ENCODE assay signal across 25 cellular contexts in genomic region chr12:82857276-82857675, GRCh38.
DNase-seq lines count a peak whose midpoint lies in the region; ATAC-seq and TF ChIP-seq lines count a peak whose summit lies in the region.
"Had no signal": no experiment of that assay in that cellular context is flagged by ENCODE, and none has a peak within 500 bp of the region (broad histone marks: within the 10 kb centered on the region; RNA-seq: fewer than 3 reads in every experiment).

No MANE protein-coding gene starts in this region.

- no peak overlapping the region for H3K18ac ChIP-seq in mesenchymal stem cell (ENCODE audit: low read depth in 1 of 2, low read length in 2 of 2)

- H3K27me3 Mint-ChIP-seq in activated CD4-positive, alpha-beta T cell treated with anti-CD3 and anti-CD28 coated beads, Interleukin-2, amount 10 ng/mL, durations not matched to agents 24 days and 14 days = no peaks in the 10 kb centered on the region
- no peaks in the 10 kb centered on the region for H3K27me3 Mint-ChIP-seq in activated T-helper 17 cell treated with anti-CD3 and anti-CD28 coated beads, Interleukin-2, amount 50 U/mL, for 72 hours
- H3K27me3 Mint-ChIP-seq: natural killer cell treated with Interleukin-12 subunit alpha and Interleukin-12 subunit beta and Interleukin-15 and Interleukin-18, amount 100 ng/mL, for 72 hours had no signal

- CTCF ChIA-PET in PC-3 (lab: Charles Lee) = no interaction called here

- no peak overlapping the region for H2BK5ac ChIP-seq in mesenchymal stem cell (ENCODE audit: low read depth, low read length, poor library complexity, severe bottlenecking)

- intact Hi-C loops in PC-3 (cut with micrococcal nuclease) = no loop called here
- intact Hi-C loops in activated CD4-positive, alpha-beta T cell treated with anti-CD3 and anti-CD28 coated beads, Interleukin-2, amount 10 ng/mL, durations not matched to agents 24 days and 14 days (cut with micrococcal nuclease) = no loop called here

- H3K14ac ChIP-seq in mesenchymal stem cell (ENCODE audit: low read length in 2 of 2) = no peak overlapping the region

- no peak overlapping the region for H3K27ac Mint-ChIP-seq in activated CD4-positive, alpha-beta T cell treated with anti-CD3 and anti-CD28 coated beads, Interleukin-2, amount 10 ng/mL, durations not matched to agents 24 days and 14 days
- no peak overlapping the region for H3K27ac Mint-ChIP-seq in activated T-helper 17 cell treated with anti-CD3 and anti-CD28 coated beads, Interleukin-2, amount 50 U/mL, for 72 hours
- H3K27ac Mint-ChIP-seq: HFFc6; natural killer cell treated with Interleukin-12 subunit alpha and Interleukin-12 subunit beta and Interleukin-15 and Interleukin-18, amount 100 ng/mL, for 72 hours had no signal

- WGBS in mesenchymal stem cell = 71% methylated on average over 2 of the region's 7 CpGs

- H3K4me1 ChIP-seq in PC-3 (ENCODE audit: insufficient read depth, low read length) (peaks cover 19% of the 10 kb centered on the region), mesenchymal stem cell (ENCODE audit: control insufficient read depth, insufficient read depth, low read depth, low read length) (peaks cover 6% of the 10 kb centered on the region)
- H3K4me1 ChIP-seq: SJSA1 had no signal

- no peaks in the 10 kb centered on the region for H3F3A ChIP-seq in PC-3 (ENCODE audit: low read length, unreplicated experiment)

- no peaks in the 10 kb centered on the region for H3K9me2 ChIP-seq in PC-3 (replicated peaks; ENCODE audit: low read length)

- H3K36me3 Mint-ChIP-seq in activated CD4-positive, alpha-beta T cell treated with anti-CD3 and anti-CD28 coated beads, Interleukin-2, amount 10 ng/mL, durations not matched to agents 24 days and 14 days (ENCODE audit: low read depth) = peaks cover 2% of the 10 kb centered on the region
- H3K36me3 Mint-ChIP-seq in activated T-helper 17 cell treated with anti-CD3 and anti-CD28 coated beads, Interleukin-2, amount 50 U/mL, for 72 hours (ENCODE audit: low read depth) = peaks cover 19% of the 10 kb centered on the region
- H3K36me3 Mint-ChIP-seq: natural killer cell treated with Interleukin-12 subunit alpha and Interleukin-12 subunit beta and Interleukin-15 and Interleukin-18, amount 100 ng/mL, for 72 hours had no signal

- no peaks in the 10 kb centered on the region for H3K9me3 Mint-ChIP-seq in activated CD4-positive, alpha-beta T cell treated with anti-CD3 and anti-CD28 coated beads, Interleukin-2, amount 10 ng/mL, durations not matched to agents 24 days and 14 days
- no peaks in the 10 kb centered on the region for H3K9me3 Mint-ChIP-seq in activated T-helper 17 cell treated with anti-CD3 and anti-CD28 coated beads, Interleukin-2, amount 50 U/mL, for 72 hours

- H3K4me2 ChIP-seq in PC-3 (ENCODE audit: low read length) (peak overlapping the region; percentile 36; the same call in 1 of the 2 replicates), mesenchymal stem cell (ENCODE audit: low read length, poor library complexity, severe bottlenecking) (no peak overlapping the region)

- H3K23ac ChIP-seq in mesenchymal stem cell (ENCODE audit: low read length in 2 of 2) = no peak overlapping the region

- H3K79me2 ChIP-seq in PC-3 (ENCODE audit: low read length) = no peaks in the 10 kb centered on the region

- POLR2A ChIA-PET in PC-3 (lab: Charles Lee; ENCODE audit: unreplicated experiment) = no interaction called here

- H3K27ac ChIP-seq in PC-3 (ENCODE audit: low read length) = no peak overlapping the region
- H3K27ac ChIP-seq in mesenchymal stem cell (ENCODE audit: low read length, poor library complexity, severe bottlenecking) = no peak overlapping the region
- H3K27ac ChIP-seq in temporal lobe (ENCODE audit: low read depth, low read length) = peak overlapping the region; percentile 38
- H3K27ac ChIP-seq: right lobe of liver, SJSA1 had no signal

- H3K36me3 ChIP-seq in PC-3 (ENCODE audit: low read depth, low read length) (no peaks in the 10 kb centered on the region), mesenchymal stem cell (ENCODE audit: control insufficient read depth in 1 of 2, insufficient read depth in 2 of 2, low read depth in 1 of 2, low read length in 2 of 2) (peaks cover 0 to 5% of the 10 kb centered on the region in 2 experiments)
- H3K36me3 ChIP-seq: right lobe of liver, SJSA1 had no signal

- H2BK120ac ChIP-seq in mesenchymal stem cell (ENCODE audit: low read depth, low read length) = no peak overlapping the region

- H4K20me1 ChIP-seq in PC-3 (ENCODE audit: low read length) = no peaks in the 10 kb centered on the region

- H3K9ac ChIP-seq in PC-3 (ENCODE audit: low read length) = no peak overlapping the region
- H3K9ac ChIP-seq in mesenchymal stem cell (ENCODE audit: low read length) = no peak overlapping the region

- TF ChIP-seq CTCF in PC-3 (conservative IDR thresholded peaks at IDR 0.05; ENCODE audit: low read depth, low read length) = no peak

- H4K91ac ChIP-seq in mesenchymal stem cell (ENCODE audit: low read length) = no peak overlapping the region

- no peaks in the 10 kb centered on the region for H3K4me1 Mint-ChIP-seq in activated CD4-positive, alpha-beta T cell treated with anti-CD3 and anti-CD28 coated beads, Interleukin-2, amount 10 ng/mL, durations not matched to agents 24 days and 14 days
- no peaks in the 10 kb centered on the region for H3K4me1 Mint-ChIP-seq in activated T-helper 17 cell treated with anti-CD3 and anti-CD28 coated beads, Interleukin-2, amount 50 U/mL, for 72 hours

- no peak overlapping the region for H3K4ac ChIP-seq in mesenchymal stem cell (ENCODE audit: low read depth in 1 of 2, low read length in 2 of 2)

- H3K9me3 ChIP-seq in PC-3 (ENCODE audit: low read length) (no peaks in the 10 kb centered on the region), mesenchymal stem cell (ENCODE audit: control insufficient read depth, low read length) (no peaks in the 10 kb centered on the region)
- H3K9me3 ChIP-seq: body of pancreas, right lobe of liver, SJSA1 had no signal

- ATAC-seq in PC-3 = no peak
- no peak for ATAC-seq in activated T-helper 17 cell treated with anti-CD3 and anti-CD28 coated beads, Interleukin-2, amount 50 U/mL, for 72 hours (replicated peaks)
- ATAC-seq: body of pancreas; natural killer cell treated with Interleukin-12 subunit alpha and Interleukin-12 subunit beta and Interleukin-15 and Interleukin-18, amount 100 ng/mL, for 72 hours; right lobe of liver had no signal

- no peak overlapping the region for H2BK15ac ChIP-seq in mesenchymal stem cell (ENCODE audit: low read depth, poor library complexity, severe bottlenecking)

- no peak overlapping the region for H4K8ac ChIP-seq in mesenchymal stem cell (ENCODE audit: low read length)

- no peak overlapping the region for H3K4me3 Mint-ChIP-seq in activated CD4-positive, alpha-beta T cell treated with anti-CD3 and anti-CD28 coated beads, Interleukin-2, amount 10 ng/mL, durations not matched to agents 24 days and 14 days
- H3K4me3 Mint-ChIP-seq in activated T-helper 17 cell treated with anti-CD3 and anti-CD28 coated beads, Interleukin-2, amount 50 U/mL, for 72 hours = no peak overlapping the region
- H3K4me3 Mint-ChIP-seq: HFFc6; natural killer cell treated with Interleukin-12 subunit alpha and Interleukin-12 subunit beta and Interleukin-15 and Interleukin-18, amount 100 ng/mL, for 72 hours had no signal

- peak overlapping the region; percentile 50 for H2AK5ac ChIP-seq in mesenchymal stem cell (ENCODE audit: low read length, severe bottlenecking)

- DNase-seq in PC-3 (no peak), ecto neural progenitor cell (ENCODE audit: low spot score) (peak; percentile 51), mesenchymal stem cell (no peak), NCI-H2029 treated with DMSO at 0.1 percent for 48 hours (lab: John Stamatoyannopoulos, UW) (no peak)
- DNase-seq in activated CD4-positive, alpha-beta T cell treated with anti-CD3 and anti-CD28 coated beads, Interleukin-2, amount 10 ng/mL, durations not matched to agents 24 days and 14 days = no peak
- DNase-seq: activated CD4-positive, CD25-positive, alpha-beta regulatory T cell treated with anti-CD3 and anti-CD28 coated beads, Interleukin-2, amount 50 U/mL, for 72 hours; activated gamma-delta T cell; body of pancreas; Calu3; DND-41; effector memory CD4-positive, alpha-beta T cell; HFFc6; hippocampal formation; NCI-H146; NCI-H446; NCI-H82; posterior cingulate gyrus; right lobe of liver; RPMI8226; stimulated activated CD4-positive, alpha-beta T cell treated with anti-CD3 and anti-CD28 coated beads, Interleukin-2, amount 100 ng/mL, for 48 hours; T-helper 1 cell had no signal

- peaks cover 1% of the 10 kb centered on the region for H3K79me1 ChIP-seq in mesenchymal stem cell (replicated peaks; ENCODE audit: low read length, poor library complexity, severe bottlenecking)

- H3K27me3 ChIP-seq in PC-3 (ENCODE audit: low read length) (no peaks in the 10 kb centered on the region), mesenchymal stem cell (ENCODE audit: control insufficient read depth in 1 of 2, insufficient read depth in 1 of 2, low read length in 2 of 2) (no peaks in the 10 kb centered on the region)
- H3K27me3 ChIP-seq: body of pancreas, right lobe of liver, SJSA1 had no signal

- no TSS peak for BruUV-seq in PC-3 (replicated peaks; lab: Mats Ljungman, UMichigan)

- no peak overlapping the region for H2BK12ac ChIP-seq in mesenchymal stem cell (ENCODE audit: low read length in 2 of 2)

- no peak overlapping the region for H3K4me3 ChIP-seq in PC-3 (ENCODE audit: low read length)
- no peak overlapping the region for H3K4me3 ChIP-seq in mesenchymal stem cell (ENCODE audit: insufficient read depth in 1 of 2, low read depth in 1 of 2, low read length in 2 of 2)
- H3K4me3 ChIP-seq: body of pancreas, right lobe of liver, SJSA1 had no signal

- H2AFZ ChIP-seq in PC-3 (ENCODE audit: low read length) (no peak overlapping the region), mesenchymal stem cell (ENCODE audit: low read depth, low read length) (no peak overlapping the region)
